ENCODE assay signal across 8 cellular contexts in the genomic region with DNA sequence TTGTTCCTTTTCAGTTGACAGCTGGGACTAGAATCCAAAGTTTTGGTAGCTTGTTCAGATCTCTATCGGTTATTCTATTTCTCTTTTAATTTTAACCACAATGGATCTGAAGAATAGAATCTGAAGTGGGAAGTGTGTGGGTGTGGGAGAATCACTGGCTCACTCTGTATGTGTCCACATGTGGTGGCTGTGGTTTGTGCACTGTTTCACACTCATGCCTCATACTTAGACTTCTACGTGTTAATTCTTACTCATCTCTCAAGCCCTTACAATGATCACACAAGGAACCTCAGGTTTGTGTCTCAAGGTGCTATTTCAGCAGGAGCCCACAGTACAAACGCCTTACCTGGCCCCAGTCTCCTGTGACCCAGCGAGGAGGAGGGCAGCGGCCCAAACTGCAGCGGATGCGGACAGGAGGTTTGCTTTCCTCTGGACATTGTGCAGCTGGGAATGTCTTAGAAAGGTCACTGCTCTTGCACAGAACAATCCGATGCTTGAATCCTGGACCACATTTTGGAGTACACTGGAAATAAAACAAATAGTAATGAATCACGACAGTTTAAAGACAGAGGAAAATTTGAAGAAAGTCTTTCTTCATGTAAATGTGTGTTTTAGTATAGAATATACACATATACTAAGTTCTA.
DNase-seq lines count a peak whose midpoint lies in the region; ATAC-seq and TF ChIP-seq lines count a peak whose summit lies in the region.

No MANE protein-coding gene starts in this region.

- DNase-seq in activated CD8-positive, alpha-beta T cell treated with anti-CD3 and anti-CD28 coated beads, Interleukin-2, amount 10 ng/mL, durations not matched to agents 7 days and 5 days, result no peak
- DNase-seq in stimulated activated CD4-positive, alpha-beta T cell treated with anti-CD3 and anti-CD28 coated beads, Interleukin-15, amount 100 ng/mL, for 24 hours, result peak; percentile 85
- DNase-seq in NOMO-1 treated with dmso at 0.1 percent for 144 hours (lab: John Stamatoyannopoulos, UW; ENCODE audit: unreplicated experiment) (no peak), OCI-M2 (lab: John Stamatoyannopoulos, UW; ENCODE audit: unreplicated experiment) (no peak), NCI-H82 treated with DMSO at 0.1 percent for 48 hours (lab: John Stamatoyannopoulos, UW; ENCODE audit: unreplicated experiment) (no peak), glutamatergic neuron (no peak)

- H3K36me3 Mint-ChIP-seq in activated CD8-positive, alpha-beta T cell treated with anti-CD3 and anti-CD28 coated beads, Interleukin-2, amount 10 ng/mL, durations not matched to agents 7 days and 5 days (ENCODE audit: low read depth), result no peaks in the 10 kb centered on the region
- H3K36me3 Mint-ChIP-seq in glutamatergic neuron (ENCODE audit: unreplicated experiment), result no peaks in the 10 kb centered on the region

- POLR2A ChIA-PET in activated CD8-positive, alpha-beta T cell treated with anti-CD3 and anti-CD28 coated beads, Interleukin-2, amount 10 ng/mL, durations not matched to agents 7 days and 5 days (lab: Charles Lee), result no interaction called here

- H3K27ac Mint-ChIP-seq in activated CD8-positive, alpha-beta T cell treated with anti-CD3 and anti-CD28 coated beads, Interleukin-2, amount 10 ng/mL, durations not matched to agents 7 days and 5 days, result no peak overlapping the region
- H3K27ac Mint-ChIP-seq in glutamatergic neuron (ENCODE audit: unreplicated experiment), result no peak overlapping the region

- no peak for TF ChIP-seq CTCF in glutamatergic neuron (IDR thresholded peaks at IDR 0.05; ENCODE audit: partially characterized antibody, unreplicated experiment)

- ATAC-seq in GM18520 (IDR thresholded peaks at IDR 0.05; ENCODE audit: unreplicated experiment) (peak; percentile 98), HG02763 (IDR thresholded peaks at IDR 0.05; ENCODE audit: unreplicated experiment) (peak; percentile 90)
- ATAC-seq in activated CD8-positive, alpha-beta T cell treated with anti-CD3 and anti-CD28 coated beads, Interleukin-2, amount 10 ng/mL, durations not matched to agents 7 days and 5 days, result peak; percentile 49

- H3K4me1 Mint-ChIP-seq in activated CD8-positive, alpha-beta T cell treated with anti-CD3 and anti-CD28 coated beads, Interleukin-2, amount 10 ng/mL, durations not matched to agents 7 days and 5 days (ENCODE audit: low read depth), result peaks cover 6% of the 10 kb centered on the region
- H3K4me1 Mint-ChIP-seq in glutamatergic neuron (ENCODE audit: low read depth, unreplicated experiment), result no peaks in the 10 kb centered on the region

- H3K27me3 Mint-ChIP-seq in activated CD8-positive, alpha-beta T cell treated with anti-CD3 and anti-CD28 coated beads, Interleukin-2, amount 10 ng/mL, durations not matched to agents 7 days and 5 days (ENCODE audit: low read depth), result no peaks in the 10 kb centered on the region
- H3K27me3 Mint-ChIP-seq in glutamatergic neuron (ENCODE audit: unreplicated experiment), result no peaks in the 10 kb centered on the region

- H3K4me3 Mint-ChIP-seq in activated CD8-positive, alpha-beta T cell treated with anti-CD3 and anti-CD28 coated beads, Interleukin-2, amount 10 ng/mL, durations not matched to agents 7 days and 5 days, result no peak overlapping the region
- H3K4me3 Mint-ChIP-seq in glutamatergic neuron (ENCODE audit: unreplicated experiment), result no peak overlapping the region

- H3K9me3 Mint-ChIP-seq in activated CD8-positive, alpha-beta T cell treated with anti-CD3 and anti-CD28 coated beads, Interleukin-2, amount 10 ng/mL, durations not matched to agents 7 days and 5 days (ENCODE audit: insufficient read depth), result no peaks in the 10 kb centered on the region
- no peaks in the 10 kb centered on the region for H3K9me3 Mint-ChIP-seq in glutamatergic neuron (ENCODE audit: unreplicated experiment)

- CTCF ChIA-PET in activated CD8-positive, alpha-beta T cell treated with anti-CD3 and anti-CD28 coated beads, Interleukin-2, amount 10 ng/mL, durations not matched to agents 7 days and 5 days (lab: Charles Lee), result interaction anchor here (0.6 kb wide), 1 partner anchor 13 kb away, joined by 3 read pairs; no protein-coding TSS in a partner anchor
